9 cellular contexts compared by ENCODE assay signal in genomic region chr20:36471885-36472642, GRCh38.
DNase-seq lines count a peak whose midpoint lies in the region; ATAC-seq, FAIRE-seq and TF ChIP-seq lines count a peak whose summit lies in the region.
"Had no signal": no experiment of that assay in that cellular context is flagged by ENCODE, and none has a peak within 500 bp of the region (broad histone marks: within the 10 kb centered on the region; RNA-seq: fewer than 3 reads in every experiment).

No MANE protein-coding gene starts in this region.

- DNase-seq in activated T-cell treated with anti-CD3 and anti-CD28 coated beads, Interleukin-2, amount 50 U/mL, for 4 hours: no peak
- DNase-seq in activated T-cell treated with anti-CD3 and anti-CD28 coated beads for 4 hours (no peak), mesenchymal stem cell (no peak), tibial nerve (ENCODE audit: low spot score in 2 of 2) (no peak), GM12891 (ENCODE audit: insufficient read length, low spot score) (no peak)
- DNase-seq in activated naive CD8-positive, alpha-beta T cell treated with anti-CD3 and anti-CD28 coated beads, Interleukin-2, amount 10 ng/mL, durations not matched to agents 7 days and 5 days: no peak
- no peak for DNase-seq in activated CD8-positive, alpha-beta memory T cell treated with anti-CD3 and anti-CD28 coated beads for 24 hours
- DNase-seq: NK-92 treated with Interleukin-12 subunit alpha and Interleukin-12 subunit beta, amount 100 ng/mL, for 24 hours had no signal

- H2AFZ ChIP-seq in mesenchymal stem cell (ENCODE audit: low read depth, low read length): no peak overlapping the region

- POLR2A ChIA-PET in activated naive CD8-positive, alpha-beta T cell treated with anti-CD3 and anti-CD28 coated beads, Interleukin-2, amount 10 ng/mL, durations not matched to agents 7 days and 5 days (lab: Charles Lee): interaction anchor here (0.7 to 1.9 kb wide), 6 partner anchors 10 to 101 kb away, joined by 4 to 14 read pairs (median 6); partner anchors contain the start of gene TGIF2

- no peak for TF ChIP-seq CTCF in tibial nerve (IDR thresholded peaks at IDR 0.05)

- TF ChIP-seq EP300 in tibial nerve (IDR thresholded peaks at IDR 0.05): no peak

- H3K27ac ChIP-seq in mesenchymal stem cell (ENCODE audit: low read length, poor library complexity, severe bottlenecking) (no peak overlapping the region), tibial nerve (peak overlapping the region; percentile 39 to 90 (median 88))

- H3K9ac ChIP-seq in mesenchymal stem cell (ENCODE audit: low read length): peak overlapping the region; percentile 70

- no peak overlapping the region for H2BK5ac ChIP-seq in mesenchymal stem cell (ENCODE audit: low read depth, low read length, poor library complexity, severe bottlenecking)

- H3K4me3 Mint-ChIP-seq in activated T-cell treated with anti-CD3 and anti-CD28 coated beads, Interleukin-2, amount 50 U/mL, for 4 hours: peak overlapping the region; percentile 65
- peak overlapping the region; percentile 80 for H3K4me3 Mint-ChIP-seq in activated naive CD8-positive, alpha-beta T cell treated with anti-CD3 and anti-CD28 coated beads, Interleukin-2, amount 10 ng/mL, durations not matched to agents 7 days and 5 days

- H3K9me3 ChIP-seq in mesenchymal stem cell (ENCODE audit: control insufficient read depth, low read length) (no peaks in the 10 kb centered on the region), tibial nerve (no peaks in the 10 kb centered on the region)

- no peak overlapping the region for H2BK120ac ChIP-seq in mesenchymal stem cell (ENCODE audit: low read depth, low read length)

- H3K4me3 ChIP-seq in mesenchymal stem cell (ENCODE audit: insufficient read depth in 1 of 2, low read depth in 1 of 2, low read length in 2 of 2) (peak overlapping the region in 1 of 2 experiments; percentile 58), tibial nerve (peak overlapping the region in 3 of 4 donors; percentile 21 to 40 (median 30))

- H3K4me1 Mint-ChIP-seq in activated T-cell treated with anti-CD3 and anti-CD28 coated beads, Interleukin-2, amount 50 U/mL, for 4 hours (ENCODE audit: low read depth): peaks cover 60% of the 10 kb centered on the region
- peaks cover 42% of the 10 kb centered on the region for H3K4me1 Mint-ChIP-seq in activated naive CD8-positive, alpha-beta T cell treated with anti-CD3 and anti-CD28 coated beads, Interleukin-2, amount 10 ng/mL, durations not matched to agents 7 days and 5 days

- no peaks in the 10 kb centered on the region for H3K79me1 ChIP-seq in mesenchymal stem cell (replicated peaks; ENCODE audit: low read length, poor library complexity, severe bottlenecking)

- H3K27me3 Mint-ChIP-seq in activated T-cell treated with anti-CD3 and anti-CD28 coated beads, Interleukin-2, amount 50 U/mL, for 4 hours (ENCODE audit: low read depth): no peaks in the 10 kb centered on the region
- H3K27me3 Mint-ChIP-seq in activated naive CD8-positive, alpha-beta T cell treated with anti-CD3 and anti-CD28 coated beads, Interleukin-2, amount 10 ng/mL, durations not matched to agents 7 days and 5 days: no peaks in the 10 kb centered on the region

- H3K23ac ChIP-seq in mesenchymal stem cell (ENCODE audit: low read length in 2 of 2): no peak overlapping the region

- WGBS in mesenchymal stem cell: 91% methylated on average over 9 of the region's 9 CpGs
- 67 to 70% methylated on average over 9 of the region's 9 CpGs for WGBS in tibial nerve, 2 donors

- no peak overlapping the region for H4K8ac ChIP-seq in mesenchymal stem cell (ENCODE audit: low read length)

- no peak overlapping the region for H3K4ac ChIP-seq in mesenchymal stem cell (ENCODE audit: low read depth in 1 of 2, low read length in 2 of 2)

- H3K36me3 Mint-ChIP-seq in activated T-cell treated with anti-CD3 and anti-CD28 coated beads, Interleukin-2, amount 50 U/mL, for 4 hours (ENCODE audit: insufficient read depth): peaks cover 1% of the 10 kb centered on the region
- no peaks in the 10 kb centered on the region for H3K36me3 Mint-ChIP-seq in activated naive CD8-positive, alpha-beta T cell treated with anti-CD3 and anti-CD28 coated beads, Interleukin-2, amount 10 ng/mL, durations not matched to agents 7 days and 5 days

- H3K36me3 ChIP-seq in mesenchymal stem cell (ENCODE audit: control insufficient read depth in 1 of 2, insufficient read depth in 2 of 2, low read depth in 1 of 2, low read length in 2 of 2) (peaks cover 5 to 6% of the 10 kb centered on the region in 2 experiments), tibial nerve (no peaks in the 10 kb centered on the region)

- H3K4me2 ChIP-seq in mesenchymal stem cell (ENCODE audit: low read length, poor library complexity, severe bottlenecking): no peak overlapping the region

- H3K27me3 ChIP-seq in mesenchymal stem cell (ENCODE audit: control insufficient read depth in 1 of 2, insufficient read depth in 1 of 2, low read length in 2 of 2) (no peaks in the 10 kb centered on the region), tibial nerve (no peaks in the 10 kb centered on the region)

- no peak overlapping the region for H4K91ac ChIP-seq in mesenchymal stem cell (ENCODE audit: low read length)

- no peak overlapping the region for H2BK12ac ChIP-seq in mesenchymal stem cell (ENCODE audit: low read length in 2 of 2)

- H2BK15ac ChIP-seq in mesenchymal stem cell (ENCODE audit: low read depth, poor library complexity, severe bottlenecking): no peak overlapping the region

- H2AK5ac ChIP-seq in mesenchymal stem cell (ENCODE audit: low read length, severe bottlenecking): no peak overlapping the region

- no peak overlapping the region for H3K14ac ChIP-seq in mesenchymal stem cell (ENCODE audit: low read length in 2 of 2)

- H3K27ac Mint-ChIP-seq in activated naive CD8-positive, alpha-beta T cell treated with anti-CD3 and anti-CD28 coated beads, Interleukin-2, amount 10 ng/mL, durations not matched to agents 7 days and 5 days: peak overlapping the region; percentile 89

- no peak for FAIRE-seq in GM12891 (lab: Jason Lieb, UNC)

- H3K9me3 Mint-ChIP-seq in activated T-cell treated with anti-CD3 and anti-CD28 coated beads, Interleukin-2, amount 50 U/mL, for 4 hours: no peaks in the 10 kb centered on the region
- H3K9me3 Mint-ChIP-seq in activated naive CD8-positive, alpha-beta T cell treated with anti-CD3 and anti-CD28 coated beads, Interleukin-2, amount 10 ng/mL, durations not matched to agents 7 days and 5 days: no peaks in the 10 kb centered on the region

- no peak overlapping the region for H3K18ac ChIP-seq in mesenchymal stem cell (ENCODE audit: low read depth in 1 of 2, low read length in 2 of 2)

- no peak for TF ChIP-seq POLR2A in tibial nerve (IDR thresholded peaks at IDR 0.05)
- TF ChIP-seq POLR2A in GM12891 (IDR thresholded peaks at IDR 0.05; ENCODE audit: low read depth, low read length): no peak

- peaks cover 46% of the 10 kb centered on the region for H3K4me1 ChIP-seq in mesenchymal stem cell (ENCODE audit: control insufficient read depth, insufficient read depth, low read depth, low read length)
- H3K4me1 ChIP-seq in tibial nerve: peaks cover 0 to 84% (median 64%) of the 10 kb centered on the region in 4 donors

- no peak for ATAC-seq in activated T-cell treated with anti-CD3 and anti-CD28 coated beads, Interleukin-2, amount 50 U/mL, for 4 hours
- ATAC-seq in activated naive CD8-positive, alpha-beta T cell treated with anti-CD3 and anti-CD28 coated beads, Interleukin-2, amount 10 ng/mL, durations not matched to agents 7 days and 5 days (ENCODE audit: low read depth): no peak
- no peak for ATAC-seq in GM18909 (IDR thresholded peaks at IDR 0.05; ENCODE audit: poor library complexity, unreplicated experiment)

TF ChIP-seq in GM12891, 5 proteins besides CTCF, POLR2A, EP300 and RAD21:
- TF ChIP-seq PAX5 (IDR thresholded peaks at IDR 0.05; ENCODE audit: insufficient read depth, low read length, severe bottlenecking): no peak
- no peak for TF ChIP-seq SPI1 (IDR thresholded peaks at IDR 0.05; ENCODE audit: low read depth, low read length)
- TF ChIP-seq POLR2AphosphoS5 (IDR thresholded peaks at IDR 0.05; ENCODE audit: low read depth, low read length): no peak
- no peak for TF ChIP-seq TAF1 (IDR thresholded peaks at IDR 0.05; ENCODE audit: low read depth, low read length)
- no peak for TF ChIP-seq POU2F2 (IDR thresholded peaks at IDR 0.05; ENCODE audit: low read depth, low read length)
